Comparison of ENCODE assay signal across 17 cellular contexts in genomic region chr5:138676556-138677193, GRCh38.
"Had no signal": no experiment of that assay in that cellular context is flagged by ENCODE, and none has a peak within 500 bp of the region (broad histone marks: within the 10 kb centered on the region; RNA-seq: fewer than 3 reads in every experiment).

No MANE protein-coding gene starts in this region.

- H3K4me3 Mint-ChIP-seq: naive thymus-derived CD8-positive, alpha-beta T cell; stimulated activated effector memory CD8-positive, alpha-beta T cell treated with anti-CD3 and anti-CD28 coated beads, Interleukin-12 subunit alpha, Interleukin-12 subunit beta, amount 100 ng/mL, for 72 hours had no signal

- H3K4me1 Mint-ChIP-seq: naive thymus-derived CD8-positive, alpha-beta T cell; stimulated activated effector memory CD8-positive, alpha-beta T cell treated with anti-CD3 and anti-CD28 coated beads, Interleukin-12 subunit alpha, Interleukin-12 subunit beta, amount 100 ng/mL, for 72 hours had no signal

- H3K27ac Mint-ChIP-seq: stimulated activated effector memory CD8-positive, alpha-beta T cell treated with anti-CD3 and anti-CD28 coated beads, Interleukin-12 subunit alpha, Interleukin-12 subunit beta, amount 100 ng/mL, for 72 hours had no signal

- H3K4me1 ChIP-seq: colonic mucosa, esophagus squamous epithelium, testis, transverse colon had no signal

- DNase-seq: colonic mucosa; dermis blood vessel endothelial cell; esophagus squamous epithelium; foreskin fibroblast; mammary epithelial cell; mucosa of descending colon; naive thymus-derived CD8-positive, alpha-beta T cell; right cardiac atrium; stimulated activated CD4-positive, alpha-beta T cell treated with anti-CD3 and anti-CD28 coated beads, Interleukin-4, amount 100 ng/mL, for 1 hour; stimulated activated CD8-positive, alpha-beta memory T cell treated with anti-CD3 and anti-CD28 coated beads, Interleukin-4, amount 100 ng/mL, for 48 hours; stimulated activated naive CD8-positive, alpha-beta T cell treated with anti-CD3 and anti-CD28 coated beads, Interleukin-15, Interleukin-2, amounts not matched to agents 100 U/mL and 50 U/mL, for 24 hours; testis; transverse colon had no signal

- H3K27me3 ChIP-seq: colonic mucosa, esophagus squamous epithelium, hepatocyte, neutrophil, testis, transverse colon had no signal

- H3K4me3 ChIP-seq: colonic mucosa, esophagus squamous epithelium, hepatocyte, mucosa of descending colon, smooth muscle cell, testis, transverse colon had no signal

- H3K36me3 Mint-ChIP-seq: stimulated activated effector memory CD8-positive, alpha-beta T cell treated with anti-CD3 and anti-CD28 coated beads, Interleukin-12 subunit alpha, Interleukin-12 subunit beta, amount 100 ng/mL, for 72 hours had no signal

- H3K27ac ChIP-seq: colonic mucosa, esophagus squamous epithelium, hepatocyte, neutrophil, testis, transverse colon had no signal

- H3K9me3 ChIP-seq: colonic mucosa, mucosa of descending colon, neutrophil, testis, transverse colon had no signal

- H3K36me3 ChIP-seq: colonic mucosa, esophagus squamous epithelium, neutrophil, transverse colon had no signal
